1 cellular context compared by ENCODE assay signal in the genomic region with DNA sequence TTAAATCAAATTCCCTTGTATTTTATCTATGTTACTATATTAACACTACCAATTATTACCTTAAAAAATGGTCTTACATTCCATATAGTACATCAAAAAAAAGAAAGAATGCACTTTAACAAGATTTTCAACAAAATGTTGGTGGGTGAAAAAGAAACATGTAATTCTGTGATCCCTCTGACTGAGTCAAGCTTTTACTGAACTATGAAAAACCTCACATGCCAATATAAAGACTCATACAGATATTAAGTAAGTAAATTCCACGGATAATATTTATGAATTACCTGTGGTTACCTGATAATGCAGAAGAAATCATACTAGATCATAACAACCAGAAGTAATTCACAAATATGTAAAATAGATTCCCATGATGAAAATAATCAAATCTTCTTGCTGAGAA.
TF ChIP-seq lines count a peak whose summit lies in the region.

No MANE protein-coding gene starts in this region.

TF ChIP-seq in A549, 52 proteins besides CTCF, POLR2A, EP300 and RAD21 (continued from another document):
- TF ChIP-seq TFCP2L1 (CRISPR knock-in tag; IDR thresholded peaks at IDR 0.05) (no peak), REST (IDR thresholded peaks at IDR 0.05) (no peak), GATA3 (IDR thresholded peaks at IDR 0.05; ENCODE audit: borderline replicate concordance) (no peak), CHD2 (IDR thresholded peaks at IDR 0.05; ENCODE audit: low read length, partially characterized antibody) (no peak), ZC3H11A (IDR thresholded peaks at IDR 0.05) (no peak), HDAC2 (IDR thresholded peaks at IDR 0.05) (no peak), KDM1A (IDR thresholded peaks at IDR 0.05; ENCODE audit: low read depth) (no peak)
- TF ChIP-seq, protein P1, sequence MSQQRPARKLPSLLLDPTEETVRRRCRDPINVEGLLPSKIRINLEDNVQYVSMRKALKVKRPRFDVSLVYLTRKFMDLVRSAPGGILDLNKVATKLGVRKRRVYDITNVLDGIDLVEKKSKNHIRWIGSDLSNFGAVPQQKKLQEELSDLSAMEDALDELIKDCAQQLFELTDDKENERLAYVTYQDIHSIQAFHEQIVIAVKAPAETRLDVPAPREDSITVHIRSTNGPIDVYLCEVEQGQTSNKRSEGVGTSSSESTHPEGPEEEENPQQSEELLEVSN (IDR thresholded peaks at IDR 0.05; ENCODE audit: borderline replicate concordance, low read depth), result no peak
- TF ChIP-seq, protein P2, sequence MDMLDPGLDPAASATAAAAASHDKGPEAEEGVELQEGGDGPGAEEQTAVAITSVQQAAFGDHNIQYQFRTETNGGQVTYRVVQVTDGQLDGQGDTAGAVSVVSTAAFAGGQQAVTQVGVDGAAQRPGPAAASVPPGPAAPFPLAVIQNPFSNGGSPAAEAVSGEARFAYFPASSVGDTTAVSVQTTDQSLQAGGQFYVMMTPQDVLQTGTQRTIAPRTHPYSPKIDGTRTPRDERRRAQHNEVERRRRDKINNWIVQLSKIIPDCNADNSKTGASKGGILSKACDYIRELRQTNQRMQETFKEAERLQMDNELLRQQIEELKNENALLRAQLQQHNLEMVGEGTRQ (IDR thresholded peaks at IDR 0.05), result no peak
